19 cellular contexts compared by ENCODE assay signal in the genomic region with DNA sequence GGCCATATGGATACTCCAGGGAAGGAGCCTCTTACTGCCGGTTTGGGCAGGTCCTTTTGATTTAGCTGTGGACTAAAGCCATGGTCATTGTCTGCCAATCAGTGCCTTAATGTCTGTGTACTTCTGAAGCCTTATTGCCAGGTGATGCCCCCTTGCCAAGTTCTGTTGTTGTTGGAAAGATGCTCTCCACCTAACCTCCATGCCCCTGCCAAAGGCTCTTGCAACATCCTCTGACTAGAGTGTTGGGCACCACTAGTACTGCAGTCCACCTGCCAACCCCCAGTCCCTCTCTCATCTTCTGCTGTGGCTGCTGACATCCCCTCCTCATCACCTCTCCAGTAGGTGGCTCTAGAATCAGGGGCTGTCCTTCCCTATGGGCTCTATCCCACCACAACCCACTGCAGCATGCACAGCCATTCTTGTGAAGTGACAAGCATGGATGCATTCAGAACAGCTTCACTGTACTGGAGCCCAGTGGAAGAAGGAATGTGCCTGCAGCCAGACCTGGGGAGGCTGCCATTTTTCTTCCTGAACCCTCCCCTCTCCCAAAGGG.
DNase-seq lines count a peak whose midpoint lies in the region; ATAC-seq and TF ChIP-seq lines count a peak whose summit lies in the region.
"Had no signal": no experiment of that assay in that cellular context is flagged by ENCODE, and none has a peak within 500 bp of the region (broad histone marks: within the 10 kb centered on the region; RNA-seq: fewer than 3 reads in every experiment).

No MANE protein-coding gene starts in this region.

- no peaks in the 10 kb centered on the region for H4K20me1 ChIP-seq in Karpas-422 (ENCODE audit: insufficient read depth, low read depth, low read length)
- H4K20me1 ChIP-seq: BLaER1 treated with 17β-estradiol and CSF1 and Interleukin-3, amounts not matched to agents 10 nM and 100 nM had no signal

- H3K36me3 ChIP-seq in Karpas-422 (ENCODE audit: insufficient read depth, low read length), result no peaks in the 10 kb centered on the region
- H3K36me3 ChIP-seq: BLaER1 treated with 17β-estradiol and CSF1 and Interleukin-3, amounts not matched to agents 10 nM and 100 nM had no signal

- TF ChIP-seq CTCF in astrocyte of the spinal cord (IDR thresholded peaks at IDR 0.05; ENCODE audit: low read depth, low read length) (peak; percentile 7), retinal pigment epithelial cell (conservative IDR thresholded peaks at IDR 0.05; ENCODE audit: low read depth, low read length) (peak; percentile 3)

- ATAC-seq in left lobe of liver, result peak; percentile 91
- ATAC-seq: HCT116, K562, Panc1, Right ventricle myocardium inferior had no signal

- H3K4me2 ChIP-seq in Karpas-422 (ENCODE audit: low read depth, low read length, poor library complexity, severe bottlenecking), result no peak overlapping the region
- H3K4me2 ChIP-seq: BLaER1 treated with 17β-estradiol and CSF1 and Interleukin-3, amounts not matched to agents 10 nM and 100 nM had no signal

- H3K27me3 ChIP-seq in Karpas-422 (ENCODE audit: low read length), result no peaks in the 10 kb centered on the region
- H3K27me3 ChIP-seq: BLaER1 treated with 17β-estradiol and CSF1 and Interleukin-3, amounts not matched to agents 10 nM and 100 nM had no signal

- no peaks in the 10 kb centered on the region for H3K79me2 ChIP-seq in Karpas-422 (ENCODE audit: low read length)

- no peak overlapping the region for H3K9ac ChIP-seq in Karpas-422 (ENCODE audit: low read length)
- H3K9ac ChIP-seq: BLaER1 treated with 17β-estradiol and CSF1 and Interleukin-3, amounts not matched to agents 10 nM and 100 nM had no signal

- H3K4me3 ChIP-seq in astrocyte of the spinal cord (ENCODE audit: low read depth, low read length), result no peak overlapping the region
- no peak overlapping the region for H3K4me3 ChIP-seq in retinal pigment epithelial cell (ENCODE audit: low read length)
- no peak overlapping the region for H3K4me3 ChIP-seq in Karpas-422 (ENCODE audit: low read length)
- H3K4me3 ChIP-seq: BLaER1 treated with 17β-estradiol and CSF1 and Interleukin-3, amounts not matched to agents 10 nM and 100 nM; K562 had no signal

- H3K27ac ChIP-seq in Karpas-422 (ENCODE audit: low read length), result no peak overlapping the region
- H3K27ac ChIP-seq: 22Rv1; BLaER1 treated with 17β-estradiol and CSF1 and Interleukin-3, amounts not matched to agents 10 nM and 100 nM had no signal

- H3K9me3 ChIP-seq in Karpas-422 (ENCODE audit: low read length), result no peaks in the 10 kb centered on the region

- no peaks in the 10 kb centered on the region for H3K9me2 ChIP-seq in Karpas-422 (replicated peaks; ENCODE audit: insufficient read depth, low read length)

- in situ Hi-C loops in astrocyte of the spinal cord (cut with HindIII; ENCODE audit: low sequenced_read_pairs), result no loop called here

- no peak overlapping the region for H2AFZ ChIP-seq in Karpas-422 (ENCODE audit: low read length)

- DNase-seq in DMS 273 (lab: John Stamatoyannopoulos, UW; ENCODE audit: unreplicated experiment) (peak; percentile 2), DMS 273 treated with DMSO at 0.1 percent for 48 hours (lab: John Stamatoyannopoulos, UW) (no peak), astrocyte of the spinal cord (ENCODE audit: low read depth, low spot score) (no peak), left lobe of liver (ENCODE audit: low spot score) (peak; percentile 88), retinal pigment epithelial cell (ENCODE audit: low read depth) (no peak), Karpas-422 (no peak)
- DNase-seq in stimulated activated naive CD4-positive, alpha-beta T cell (lab: John Stamatoyannopoulos, UW), result no peak
- no peak for DNase-seq in activated T-cell treated with anti-CD3 and anti-CD28 coated beads, Interleukin-2, amount 50 U/mL, for 1 hour
- DNase-seq: NCI-H1048, NCI-H146, NCI-H2081 treated with DMSO at 0.1 percent for 48 hours, NCI-H226, NCI-H526 had no signal

- no peaks in the 10 kb centered on the region for H3K4me1 ChIP-seq in Karpas-422 (ENCODE audit: low read length)
- H3K4me1 ChIP-seq: BLaER1 treated with 17β-estradiol and CSF1 and Interleukin-3, amounts not matched to agents 10 nM and 100 nM had no signal

Comparison
In these comparisons a context has a peak if more than half of its experiments do, and no peak if none do; other contexts are left out.
1. DNase-seq: peak in DMS 273 (single experiment) and left lobe of liver (single experiment); none in DMS 273 treated with DMSO at 0.1 percent for 48 hours (single experiment), astrocyte of the spinal cord (single experiment), retinal pigment epithelial cell (single experiment), Karpas-422 (single experiment), stimulated activated naive CD4-positive, alpha-beta T cell (0 of 6) and activated T-cell treated with anti-CD3 and anti-CD28 coated beads, Interleukin-2, amount 50 U/mL, for 1 hour (single experiment).